15 cellular contexts compared by ENCODE assay signal in genomic region chr4:180617203-180617602, GRCh38.
DNase-seq lines count a peak whose midpoint lies in the region; ATAC-seq and TF ChIP-seq lines count a peak whose summit lies in the region.
"Had no signal": no experiment of that assay in that cellular context is flagged by ENCODE, and none has a peak within 500 bp of the region (broad histone marks: within the 10 kb centered on the region; RNA-seq: fewer than 3 reads in every experiment).

No MANE protein-coding gene starts in this region.

- TF ChIP-seq CTCF in HCT116 (IDR thresholded peaks at IDR 0.05 in 2 of 3, conservative IDR thresholded peaks at IDR 0.05 in 1 of 3; ENCODE audit: borderline replicate concordance in 1 of 3, insufficient read depth in 1 of 3, low read depth in 2 of 3, low read length in 2 of 3) (no peak), PC-3 (conservative IDR thresholded peaks at IDR 0.05; ENCODE audit: low read depth, low read length) (no peak), smooth muscle cell (IDR thresholded peaks at IDR 0.05; ENCODE audit: borderline replicate concordance, insufficient read depth, poor library complexity, severe bottlenecking) (no peak)

- peak overlapping the region; percentile 19; the same call in 1 of the 2 replicates for H3K4me2 ChIP-seq in HCT116 (ENCODE audit: low read length)
- H3K4me2 ChIP-seq in PC-3 (ENCODE audit: low read length): no peak overlapping the region
- H3K4me2 ChIP-seq in smooth muscle cell: no peak overlapping the region

- no peaks in the 10 kb centered on the region for H3K9me2 ChIP-seq in HCT116 (ENCODE audit: insufficient read depth)
- H3K9me2 ChIP-seq in PC-3 (replicated peaks; ENCODE audit: low read length): no peaks in the 10 kb centered on the region

- RAD21 ChIA-PET in HCT116 (lab: Charles Lee; ENCODE audit: low non-redundant PET in 1 of 2, low total read pairs in 2 of 2, uncharacterized antibody in 2 of 2, unreplicated experiment in 2 of 2): no interaction called here

- H3K79me2 ChIP-seq in HCT116 (ENCODE audit: insufficient read depth, low read length) (no peaks in the 10 kb centered on the region), PC-3 (ENCODE audit: low read length) (no peaks in the 10 kb centered on the region), smooth muscle cell (ENCODE audit: low read depth) (no peaks in the 10 kb centered on the region)

- H3K27ac ChIP-seq in HCT116 (ENCODE audit: low read depth, low read length) (no peak overlapping the region), PC-3 (ENCODE audit: low read length) (no peak overlapping the region), smooth muscle cell (ENCODE audit: low read depth) (no peak overlapping the region)

- H3K36me3 ChIP-seq in HCT116 (ENCODE audit: control insufficient read depth in 1 of 2, insufficient read depth in 2 of 2, low read length in 2 of 2): no peaks in the 10 kb centered on the region
- no peaks in the 10 kb centered on the region for H3K36me3 ChIP-seq in PC-3 (ENCODE audit: low read depth, low read length)
- no peaks in the 10 kb centered on the region for H3K36me3 ChIP-seq in smooth muscle cell (ENCODE audit: low read depth)

- POLR2A ChIA-PET in HCT116 (lab: Charles Lee): no interaction called here
- POLR2A ChIA-PET in PC-3 (lab: Charles Lee; ENCODE audit: unreplicated experiment): no interaction called here

- CTCF ChIA-PET in HCT116 (lab: Charles Lee): no interaction called here
- CTCF ChIA-PET in PC-3 (lab: Charles Lee): no interaction called here

- ATAC-seq in HCT116: no peak
- ATAC-seq in PC-3: no peak
- ATAC-seq: Right ventricle myocardium inferior; stimulated activated naive CD8-positive, alpha-beta T cell treated with anti-CD3 and anti-CD28 coated beads, Interleukin-15, Interleukin-2, amounts not matched to agents 100 U/mL and 50 U/mL, for 24 hours; T-helper 17 cell had no signal

- H3K4me3 ChIP-seq in HCT116 (replicated peaks in 1 of 2; ENCODE audit: low read depth in 1 of 2, low read length in 2 of 2) (no peak overlapping the region), PC-3 (ENCODE audit: low read length) (no peak overlapping the region), smooth muscle cell (no peak overlapping the region)

- WGBS in smooth muscle cell (ENCODE audit: low lambda C conversion rate): 58% methylated on average over 6 of the region's 6 CpGs

- no TSS peak for BruUV-seq in HCT116 (replicated peaks; lab: Mats Ljungman, UMichigan)
- BruUV-seq in PC-3 (replicated peaks; lab: Mats Ljungman, UMichigan): no TSS peak

- H3K9me3 ChIP-seq in HCT116 (ENCODE audit: control insufficient read depth in 1 of 2, insufficient read depth in 1 of 2, low read depth in 1 of 2, low read length in 2 of 2) (no peaks in the 10 kb centered on the region), PC-3 (ENCODE audit: low read length) (no peaks in the 10 kb centered on the region), smooth muscle cell (replicated peaks; ENCODE audit: low read depth) (no peaks in the 10 kb centered on the region)

- DNase-seq in A172 (ENCODE audit: low spot score) (peak; percentile 63), HCT116 (ENCODE audit: low read depth, low spot score) (no peak), PC-3 (peak; percentile 2), glomerular visceral epithelial cell (ENCODE audit: extremely low spot score) (peak; percentile 25), inferior parietal cortex (ENCODE audit: extremely low spot score) (no peak), smooth muscle cell (lab: John Stamatoyannopoulos, UW; ENCODE audit: unreplicated experiment) (no peak), OCI-M2 (lab: John Stamatoyannopoulos, UW; ENCODE audit: unreplicated experiment) (no peak), HPDE6-E6E7 (ENCODE audit: extremely low spot score) (no peak)
- DNase-seq: activated gamma-delta T cell treated with Interleukin-2 at 50 U/mL for 16 hours; anterior cingulate cortex; NCI-H1048; stimulated activated CD4-positive, alpha-beta T cell treated with anti-CD3 and anti-CD28 coated beads, Interleukin-15, amount 100 ng/mL, for 24 hours; stimulated activated naive CD8-positive, alpha-beta T cell treated with anti-CD3 and anti-CD28 coated beads, Interleukin-15, Interleukin-2, amounts not matched to agents 100 U/mL and 50 U/mL, for 24 hours; T-helper 17 cell had no signal

- TF ChIP-seq POLR2A in HCT116 (IDR thresholded peaks at IDR 0.05; ENCODE audit: borderline replicate concordance, extremely low read depth, insufficient read depth, insufficient read length): no peak

- no peak overlapping the region for H3K9ac ChIP-seq in HCT116 (ENCODE audit: low read length)
- no peak overlapping the region for H3K9ac ChIP-seq in PC-3 (ENCODE audit: low read length)
- H3K9ac ChIP-seq in smooth muscle cell (ENCODE audit: low read depth): no peak overlapping the region

- H3F3A ChIP-seq in PC-3 (ENCODE audit: low read length, unreplicated experiment): no peaks in the 10 kb centered on the region
- no peaks in the 10 kb centered on the region for H3F3A ChIP-seq in smooth muscle cell (ENCODE audit: low read depth)

- H3K4me1 ChIP-seq in HCT116 (ENCODE audit: control insufficient read depth in 1 of 2, insufficient read depth in 2 of 2, low read length in 2 of 2) (peaks cover 2 to 7% of the 10 kb centered on the region in 2 experiments; a peak in 2 of 4 replicates), PC-3 (ENCODE audit: insufficient read depth, low read length) (no peaks in the 10 kb centered on the region), smooth muscle cell (ENCODE audit: low read depth) (no peaks in the 10 kb centered on the region)

- H4K20me1 ChIP-seq in HCT116 (ENCODE audit: insufficient read depth) (no peaks in the 10 kb centered on the region), PC-3 (ENCODE audit: low read length) (no peaks in the 10 kb centered on the region), smooth muscle cell (ENCODE audit: low read depth) (no peaks in the 10 kb centered on the region)

- H2AFZ ChIP-seq in HCT116 (ENCODE audit: low read depth, low read length, poor library complexity, severe bottlenecking) (peak overlapping the region; percentile 66), PC-3 (ENCODE audit: low read length) (no peak overlapping the region), smooth muscle cell (ENCODE audit: low read depth) (no peak overlapping the region)

- TF ChIP-seq RAD21 in HCT116 (IDR thresholded peaks at IDR 0.05; ENCODE audit: low read depth): no peak

- intact Hi-C loops in HCT116 (cut with micrococcal nuclease) (no loop called here), PC-3 (cut with micrococcal nuclease) (no loop called here)

- H3K27me3 ChIP-seq in HCT116 (ENCODE audit: insufficient read depth, low read length): no peaks in the 10 kb centered on the region
- H3K27me3 ChIP-seq in PC-3 (ENCODE audit: low read length): peaks cover 4% of the 10 kb centered on the region; the same call in 1 of the 2 replicates
- H3K27me3 ChIP-seq in smooth muscle cell (ENCODE audit: low read depth): no peaks in the 10 kb centered on the region

TF ChIP-seq in HCT116, 20 proteins besides CTCF, POLR2A, EP300 and RAD21:
- TF ChIP-seq FOSL1 (IDR thresholded peaks at IDR 0.05; ENCODE audit: low read depth) (peak; percentile 32; the same call in 1 of the 2 replicates), EZH2phosphoT487 (IDR thresholded peaks at IDR 0.05; ENCODE audit: borderline replicate concordance) (no peak), JUND (IDR thresholded peaks at IDR 0.05) (peak; percentile 28; the same call in 1 of the 2 replicates)

Comparison
In these comparisons a context has a peak if more than half of its experiments do, and no peak if none do; other contexts are left out.
1. DNase-seq: peak in A172 (single experiment), PC-3 (single experiment) and glomerular visceral epithelial cell (single experiment); none in HCT116 (single experiment), inferior parietal cortex (single experiment), smooth muscle cell (single experiment), OCI-M2 (single experiment) and HPDE6-E6E7 (single experiment).